In genomic region chr5:5492087-5492933, GRCh38 we compare ENCODE assay signal across 8 cellular contexts.
DNase-seq lines count a peak whose midpoint lies in the region; ATAC-seq and TF ChIP-seq lines count a peak whose summit lies in the region.

No MANE protein-coding gene starts in this region.

- intact Hi-C loops in activated naive CD4-positive, alpha-beta T cell treated with anti-CD3 and anti-CD28 coated beads for 36 hours (cut with micrococcal nuclease): loop anchor here (2.0 to 10.0 kb wide), 6 partner anchors 395 to 1255 kb away; partner anchors contain the start of genes MED10 and TENT4A
- intact Hi-C loops in sigmoid colon (cut with DNase I): loop anchor here (5.0 to 10.0 kb wide), 4 partner anchors 152 to 1255 kb away; partner anchors contain the start of gene MED10

- peaks cover 0 to 17% (median 15%) of the 10 kb centered on the region in 4 donors for H3K4me1 ChIP-seq in sigmoid colon

- H3K27ac ChIP-seq in C4-2B (no peak overlapping the region), sigmoid colon (no peak overlapping the region)

- H3K4me3 Mint-ChIP-seq in activated naive CD4-positive, alpha-beta T cell treated with anti-CD3 and anti-CD28 coated beads for 36 hours: no peak overlapping the region
- H3K4me3 Mint-ChIP-seq in glutamatergic neuron (ENCODE audit: unreplicated experiment): no peak overlapping the region

- CTCF ChIA-PET in activated naive CD4-positive, alpha-beta T cell treated with anti-CD3 and anti-CD28 coated beads for 36 hours (lab: Charles Lee): interaction anchor here (0.6 kb wide), 1 partner anchor 43 kb away, joined by 3 read pairs; no protein-coding TSS in a partner anchor

- WGBS in sigmoid colon, 2 donors: 22 to 35% methylated on average over 12 of the region's 12 CpGs

- DNase-seq in NCI-H774 (lab: John Stamatoyannopoulos, UW) (peak; percentile 84), glutamatergic neuron (no peak), sigmoid colon (no peak)
- DNase-seq in activated naive CD4-positive, alpha-beta T cell treated with anti-CD3 and anti-CD28 coated beads for 36 hours: peak; percentile 58

- no peak for TF ChIP-seq EP300 in sigmoid colon (IDR thresholded peaks at IDR 0.05)

- peaks cover 2% of the 10 kb centered on the region for H3K36me3 Mint-ChIP-seq in activated naive CD4-positive, alpha-beta T cell treated with anti-CD3 and anti-CD28 coated beads for 36 hours (ENCODE audit: low read depth)
- no peaks in the 10 kb centered on the region for H3K36me3 Mint-ChIP-seq in glutamatergic neuron (ENCODE audit: unreplicated experiment)

- TF ChIP-seq CTCF in C4-2B (conservative IDR thresholded peaks at IDR 0.05): peak; percentile 89
- peak; percentile 43 for TF ChIP-seq CTCF in glutamatergic neuron (IDR thresholded peaks at IDR 0.05; ENCODE audit: partially characterized antibody, unreplicated experiment)
- peak; percentile 37 to 67 (median 54) for TF ChIP-seq CTCF in sigmoid colon (IDR thresholded peaks at IDR 0.05)

- no peak overlapping the region for H3K4me3 ChIP-seq in sigmoid colon

- peaks cover 0 to 26% (median 0%) of the 10 kb centered on the region in 4 donors for H3K36me3 ChIP-seq in sigmoid colon

- peaks cover 10% of the 10 kb centered on the region for H3K27me3 Mint-ChIP-seq in activated naive CD4-positive, alpha-beta T cell treated with anti-CD3 and anti-CD28 coated beads for 36 hours (ENCODE audit: low read depth)
- H3K27me3 Mint-ChIP-seq in glutamatergic neuron (ENCODE audit: unreplicated experiment): peaks cover 6% of the 10 kb centered on the region

- no peaks in the 10 kb centered on the region for H3K9me3 ChIP-seq in sigmoid colon

- no peaks in the 10 kb centered on the region for H3K9me3 Mint-ChIP-seq in activated naive CD4-positive, alpha-beta T cell treated with anti-CD3 and anti-CD28 coated beads for 36 hours
- H3K9me3 Mint-ChIP-seq in glutamatergic neuron (ENCODE audit: unreplicated experiment): peaks cover 5% of the 10 kb centered on the region

- peak; percentile 43 for ATAC-seq in GM18508 (IDR thresholded peaks at IDR 0.05; ENCODE audit: insufficient read depth, unreplicated experiment)
- ATAC-seq in HG03565 (IDR thresholded peaks at IDR 0.05; ENCODE audit: unreplicated experiment): peak; percentile 45
- ATAC-seq in HG03025 (IDR thresholded peaks at IDR 0.05; ENCODE audit: low FRiP score, unreplicated experiment): no peak

- no peak overlapping the region for H3K27ac Mint-ChIP-seq in activated naive CD4-positive, alpha-beta T cell treated with anti-CD3 and anti-CD28 coated beads for 36 hours
- no peak overlapping the region for H3K27ac Mint-ChIP-seq in glutamatergic neuron (ENCODE audit: unreplicated experiment)

- no peak for TF ChIP-seq POLR2A in sigmoid colon (IDR thresholded peaks at IDR 0.05)

- peaks cover 10% of the 10 kb centered on the region for H3K4me1 Mint-ChIP-seq in activated naive CD4-positive, alpha-beta T cell treated with anti-CD3 and anti-CD28 coated beads for 36 hours (ENCODE audit: low read depth)
- peaks cover 12% of the 10 kb centered on the region for H3K4me1 Mint-ChIP-seq in glutamatergic neuron (ENCODE audit: low read depth, unreplicated experiment)

- no peaks in the 10 kb centered on the region for H3K27me3 ChIP-seq in sigmoid colon

Comparison
In these comparisons a context has a peak if more than half of its experiments do, and no peak if none do; other contexts are left out.
1. DNase-seq: peak in NCI-H774 (single experiment) and activated naive CD4-positive, alpha-beta T cell treated with anti-CD3 and anti-CD28 coated beads for 36 hours (single experiment); none in glutamatergic neuron (single experiment) and sigmoid colon (single experiment).
2. Peak in every context shown above with its lines, with median percentiles within 50 percentile points of each other: CTCF ChIP-seq.